8 cellular contexts compared by ENCODE assay signal in genomic region chr1:150364231-150365003, GRCh38. TPM values are rescaled to one million over a fixed set of nuclear protein-coding genes. Genes with fewer than 3 reads are reported as not detected.
DNase-seq lines count a peak whose midpoint lies in the region; ATAC-seq lines count a peak whose summit lies in the region.

No MANE protein-coding gene starts in this region.

- peaks cover 0 to 3% of the 10 kb centered on the region in 2 donors for H3K36me3 ChIP-seq in muscle layer of duodenum (ENCODE audit: control insufficient read depth in 1 of 2, insufficient read depth in 2 of 2, low read length in 2 of 2)

- no peaks in the 10 kb centered on the region for H3K27me3 Mint-ChIP-seq in activated T-cell treated with anti-CD3 and anti-CD28 coated beads, Interleukin-2, amount 50 U/mL, for 24 hours

- peak overlapping the region; percentile 90 for H3K4me3 ChIP-seq in Jurkat, Clone E6-1 (ENCODE audit: low read length)
- H3K4me3 ChIP-seq in muscle layer of duodenum (ENCODE audit: low read depth in 1 of 2, low read length in 2 of 2): peak overlapping the region; percentile 74 to 97

- DNase-seq in AG08396 (ENCODE audit: low spot score): peak; percentile 76
- DNase-seq in Jurkat, Clone E6-1 (ENCODE audit: low read depth, low spot score): peak; percentile 64
- DNase-seq in OCI-M1 (lab: John Stamatoyannopoulos, UW): peak; percentile 86
- peak; percentile 86 for DNase-seq in activated T-cell treated with anti-CD3 and anti-CD28 coated beads, Interleukin-2, amount 50 U/mL, for 24 hours
- peak; percentile 48 to 53 for DNase-seq in stimulated activated CD8-positive, alpha-beta memory T cell treated with anti-CD3 and anti-CD28 coated beads, Interleukin-7, amount 100 ng/mL, for 1 hour (ENCODE audit: low read depth in 2 of 2)

- H3K9me3 Mint-ChIP-seq in activated T-cell treated with anti-CD3 and anti-CD28 coated beads, Interleukin-2, amount 50 U/mL, for 24 hours: no peaks in the 10 kb centered on the region

- ATAC-seq in GM19372 (IDR thresholded peaks at IDR 0.05; ENCODE audit: low read depth, unreplicated experiment) (peak; percentile 23), esophagus mucosa (peak; percentile 61)

- peak overlapping the region; percentile 93 for H3K27ac ChIP-seq in muscle layer of duodenum (ENCODE audit: low read length)

- peaks cover 43% of the 10 kb centered on the region for H3K36me3 Mint-ChIP-seq in activated T-cell treated with anti-CD3 and anti-CD28 coated beads, Interleukin-2, amount 50 U/mL, for 24 hours (ENCODE audit: low read depth)

- peaks cover 0 to 7% of the 10 kb centered on the region in 2 donors for H3K4me1 ChIP-seq in muscle layer of duodenum (ENCODE audit: control insufficient read depth in 1 of 2, insufficient read depth in 2 of 2, low read length in 2 of 2)

- peak overlapping the region; percentile 96 for H3K4me3 Mint-ChIP-seq in activated T-cell treated with anti-CD3 and anti-CD28 coated beads, Interleukin-2, amount 50 U/mL, for 24 hours

- H3K27ac Mint-ChIP-seq in activated T-cell treated with anti-CD3 and anti-CD28 coated beads, Interleukin-2, amount 50 U/mL, for 24 hours: peak overlapping the region; percentile 98

- H3K27me3 ChIP-seq in muscle layer of duodenum (ENCODE audit: low read depth, low read length): no peaks in the 10 kb centered on the region

- H3K9me3 ChIP-seq in muscle layer of duodenum (ENCODE audit: control insufficient read depth in 1 of 2, low read length in 2 of 2): no peaks in the 10 kb centered on the region

- peaks cover 40% of the 10 kb centered on the region for H3K4me1 Mint-ChIP-seq in activated T-cell treated with anti-CD3 and anti-CD28 coated beads, Interleukin-2, amount 50 U/mL, for 24 hours (ENCODE audit: low read depth)

RNA-seq across cellular contexts. Expression of gene RPRD2, which starts 0.5 kb away (rescaled TPM):
- polyA plus RNA-seq in Jurkat, Clone E6-1 (2012; ENCODE audit: insufficient read depth, insufficient read length): 15.7 TPM
- total RNA-seq in esophagus mucosa: 17.9 TPM

RNA-seq across cellular contexts. Expression of gene PRPF3, which starts 43.1 kb away (rescaled TPM):
- polyA plus RNA-seq in Jurkat, Clone E6-1 (2012; ENCODE audit: insufficient read depth, insufficient read length): 55.4 TPM
- total RNA-seq in esophagus mucosa: 21.5 TPM

Comparison
In these comparisons a context has a peak if more than half of its experiments do, and no peak if none do; other contexts are left out.
1. Peak in every context shown above with its lines: DNase-seq, ATAC-seq, H3K4me3 ChIP-seq and H3K27ac ChIP-seq.